In the genomic region with DNA sequence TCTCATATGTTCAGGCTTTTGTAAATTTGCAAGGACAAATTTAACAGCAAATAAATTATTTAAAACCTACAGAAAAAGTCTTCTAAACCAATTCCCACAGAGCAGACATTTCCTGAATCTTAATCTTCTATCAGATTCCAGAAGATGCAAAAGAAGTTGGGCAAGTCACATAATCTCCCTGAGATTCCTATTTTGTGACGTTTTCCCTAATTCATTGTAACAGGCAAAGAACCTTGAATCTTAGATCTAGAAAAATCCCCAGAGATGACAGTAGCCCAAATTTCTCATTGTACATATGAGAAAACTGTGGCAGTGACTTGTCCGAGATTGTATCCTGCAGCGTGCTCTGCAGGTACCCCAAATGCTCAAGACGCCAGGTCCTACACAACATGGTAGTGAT, we compare ENCODE assay signal across 7 cellular contexts. TPM values are rescaled to one million over a fixed set of nuclear protein-coding genes. Genes with fewer than 3 reads are reported as not detected.
"Had no signal": no experiment of that assay in that cellular context is flagged by ENCODE, and none has a peak within 500 bp of the region (broad histone marks: within the 10 kb centered on the region; RNA-seq: fewer than 3 reads in every experiment).

No MANE protein-coding gene starts in this region.

- H3K27ac ChIP-seq: HL-60 had no signal

- DNase-seq: IMR-90, KBM-7 had no signal

- H3K4me3 ChIP-seq: K562 had no signal

- ATAC-seq: HepG2, K562 had no signal

RNA-seq across cellular contexts. Expression of gene ITPRID1, which starts 4.9 kb away (rescaled TPM):
- total RNA-seq: HepG2, HT-29, HT1080, IMR-90, K562 had no signal
